1 cellular context compared by ENCODE assay signal in the genomic region with DNA sequence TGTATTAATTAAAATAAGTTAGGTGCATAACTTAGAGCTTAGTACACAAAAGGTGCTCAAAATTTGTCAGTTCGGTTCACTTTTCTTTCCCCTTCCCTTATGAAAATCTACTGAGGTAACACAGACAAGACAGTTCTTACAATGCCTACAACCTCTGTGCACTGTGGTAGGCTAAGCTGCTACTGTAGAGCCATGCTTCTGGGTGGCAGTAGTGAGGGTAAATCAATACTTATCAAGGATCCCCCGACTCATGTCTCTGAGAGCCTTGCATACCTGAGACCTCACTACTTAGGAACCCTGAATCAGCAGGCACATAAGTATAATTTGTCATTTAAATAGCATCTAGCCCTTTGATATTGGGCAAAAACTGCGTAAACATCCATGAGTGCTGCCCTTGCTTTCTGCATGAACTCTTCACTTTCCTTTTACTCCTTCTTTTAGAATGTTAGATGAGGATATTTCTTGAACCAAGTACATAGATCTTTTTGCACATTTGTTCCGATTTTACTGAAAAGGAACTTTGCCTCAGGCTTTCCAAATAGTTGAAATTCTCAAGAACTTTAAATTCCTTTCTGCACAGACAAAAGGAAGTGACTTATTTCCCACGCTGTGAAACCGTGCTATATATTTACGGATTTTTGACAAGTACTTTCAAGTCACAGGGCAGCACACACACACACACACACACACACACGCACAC.
TF ChIP-seq lines count a peak whose summit lies in the region.

No MANE protein-coding gene starts in this region.

TF ChIP-seq in WTC11, 78 proteins besides CTCF, POLR2A, EP300 and RAD21 (continued from another document):
- TF ChIP-seq ZMAT4 (CRISPR knock-in tag; IDR thresholded peaks at IDR 0.05) (no peak), ZNF317 (CRISPR knock-in tag; IDR thresholded peaks at IDR 0.05; ENCODE audit: borderline replicate concordance, low read depth) (no peak), SP1 (CRISPR knock-in tag; conservative IDR thresholded peaks at IDR 0.05) (no peak), RORB (CRISPR knock-in tag; IDR thresholded peaks at IDR 0.05) (no peak), MAX (CRISPR knock-in tag; IDR thresholded peaks at IDR 0.05) (no peak), FOXP1 (CRISPR knock-in tag; IDR thresholded peaks at IDR 0.05; ENCODE audit: borderline replicate concordance) (no peak), TEAD4 (CRISPR knock-in tag; IDR thresholded peaks at IDR 0.05) (no peak), AFF4 (CRISPR knock-in tag; IDR thresholded peaks at IDR 0.05; ENCODE audit: borderline replicate concordance) (no peak), NFATC4 (CRISPR knock-in tag; IDR thresholded peaks at IDR 0.05) (no peak)
